ENCODE assay signal across 2 cellular contexts in the genomic region with DNA sequence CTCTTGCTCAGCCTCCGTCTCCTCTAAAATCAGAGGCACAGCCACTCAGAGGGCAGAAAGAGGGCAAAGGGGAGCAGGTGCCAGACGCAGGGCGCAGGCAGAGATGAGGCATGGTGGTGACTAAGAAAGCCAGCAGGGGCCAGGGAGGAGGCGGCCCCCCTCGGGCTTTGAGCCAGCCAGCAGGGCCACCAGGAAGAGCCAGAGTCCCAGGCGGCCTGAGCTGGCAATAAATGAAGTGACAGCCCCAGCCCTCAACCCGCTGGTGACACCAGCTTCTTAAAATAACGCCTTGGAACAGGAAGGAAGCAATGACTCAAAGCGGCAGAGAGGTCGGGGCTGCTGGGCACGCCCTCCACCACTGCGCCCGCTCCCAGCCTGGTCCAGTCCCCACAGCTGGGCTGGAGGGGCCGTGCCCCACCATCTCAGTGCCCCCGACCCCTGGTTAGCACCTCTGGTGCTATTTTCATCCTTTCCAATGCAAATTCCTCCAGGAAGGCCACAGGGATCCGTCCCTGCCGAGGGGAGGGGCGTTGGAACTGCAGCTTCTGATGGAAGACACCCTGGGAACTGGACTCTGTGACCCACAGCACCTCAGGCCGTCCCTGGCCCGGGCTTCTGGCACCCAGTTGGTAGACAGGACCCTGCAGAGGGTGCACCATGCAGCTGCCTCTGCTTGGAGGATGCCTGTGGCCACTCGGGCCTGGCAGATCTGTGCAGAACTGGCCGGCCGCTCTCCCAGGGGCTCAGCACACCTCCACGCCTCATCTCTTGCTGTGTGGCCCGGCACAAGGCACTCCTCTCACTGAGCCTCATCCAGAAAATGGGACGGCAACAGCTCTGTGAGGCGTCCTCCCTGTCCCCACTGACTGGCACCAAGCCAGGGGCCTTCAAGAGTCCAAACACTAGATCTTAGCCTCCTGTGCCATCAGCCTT.
TF ChIP-seq lines count a peak whose summit lies in the region.

No MANE protein-coding gene starts in this region.

TF ChIP-seq in A549, 52 proteins besides CTCF, POLR2A, EP300 and RAD21 (continued from another document):
- TF ChIP-seq, protein P1, sequence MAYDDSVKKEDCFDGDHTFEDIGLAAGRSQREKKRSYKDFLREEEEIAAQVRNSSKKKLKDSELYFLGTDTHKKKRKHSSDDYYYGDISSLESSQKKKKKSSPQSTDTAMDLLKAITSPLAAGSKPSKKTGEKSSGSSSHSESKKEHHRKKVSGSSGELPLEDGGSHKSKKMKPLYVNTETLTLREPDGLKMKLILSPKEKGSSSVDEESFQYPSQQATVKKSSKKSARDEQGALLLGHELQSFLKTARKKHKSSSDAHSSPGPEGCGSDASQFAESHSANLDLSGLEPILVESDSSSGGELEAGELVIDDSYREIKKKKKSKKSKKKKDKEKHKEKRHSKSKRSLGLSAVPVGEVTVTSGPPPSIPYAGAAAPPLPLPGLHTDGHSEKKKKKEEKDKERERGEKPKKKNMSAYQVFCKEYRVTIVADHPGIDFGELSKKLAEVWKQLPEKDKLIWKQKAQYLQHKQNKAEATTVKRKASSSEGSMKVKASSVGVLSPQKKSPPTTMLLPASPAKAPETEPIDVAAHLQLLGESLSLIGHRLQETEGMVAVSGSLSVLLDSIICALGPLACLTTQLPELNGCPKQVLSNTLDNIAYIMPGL (CRISPR knock-in tag; IDR thresholded peaks at IDR 0.05; ENCODE audit: borderline replicate concordance), result no peak
- TF ChIP-seq CBX8 (IDR thresholded peaks at IDR 0.05), result no peak
- no peak for TF ChIP-seq HOXA7 (CRISPR knock-in tag; IDR thresholded peaks at IDR 0.05)
- TF ChIP-seq KDM5A (IDR thresholded peaks at IDR 0.05), result no peak
- TF ChIP-seq JUN (IDR thresholded peaks at IDR 0.05), result peak in 1 of 2 experiments; percentile 36; a peak in 1 of 5 replicates
- TF ChIP-seq HEYL (CRISPR knock-in tag; IDR thresholded peaks at IDR 0.05), result no peak
- TF ChIP-seq MAFK (IDR thresholded peaks at IDR 0.05; ENCODE audit: partially characterized antibody), result peak; percentile 60
- TF ChIP-seq, protein P2, sequence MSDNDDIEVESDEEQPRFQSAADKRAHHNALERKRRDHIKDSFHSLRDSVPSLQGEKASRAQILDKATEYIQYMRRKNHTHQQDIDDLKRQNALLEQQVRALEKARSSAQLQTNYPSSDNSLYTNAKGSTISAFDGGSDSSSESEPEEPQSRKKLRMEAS (IDR thresholded peaks at IDR 0.05), result peak; percentile 49; the same call in 1 of the 2 replicates
- no peak for TF ChIP-seq CBX2 (IDR thresholded peaks at IDR 0.05; ENCODE audit: borderline replicate concordance, low read depth)
- peak; percentile 44; the same call in 1 of the 2 replicates for TF ChIP-seq JUNB (IDR thresholded peaks at IDR 0.05)
- TF ChIP-seq FOSL2 (IDR thresholded peaks at IDR 0.05), result peak; percentile 26; the same call in 1 of the 2 replicates
- TF ChIP-seq FOSL2 (CRISPR knock-in tag; IDR thresholded peaks at IDR 0.05), result peak; percentile 71
- no peak for TF ChIP-seq REST (IDR thresholded peaks at IDR 0.05)
- no peak for TF ChIP-seq TFCP2L1 (CRISPR knock-in tag; IDR thresholded peaks at IDR 0.05)
- no peak for TF ChIP-seq NFE2L2 (conservative IDR thresholded peaks at IDR 0.05; ENCODE audit: low read length)
- no peak for TF ChIP-seq ESRRA (IDR thresholded peaks at IDR 0.05; ENCODE audit: borderline replicate concordance, low read length)
- peak; percentile 37; the same call in 1 of the 2 replicates for TF ChIP-seq GATA3 (IDR thresholded peaks at IDR 0.05; ENCODE audit: borderline replicate concordance)
- TF ChIP-seq HOXB5 (CRISPR knock-in tag; IDR thresholded peaks at IDR 0.05), result no peak
- no peak for TF ChIP-seq ELK1 (IDR thresholded peaks at IDR 0.05; ENCODE audit: low read depth, low read length)

TF ChIP-seq in SK-N-SH, 30 proteins besides CTCF, POLR2A, EP300 and RAD21 (continued from another document):
- TF ChIP-seq REST (IDR thresholded peaks at IDR 0.05; ENCODE audit: low read depth, low read length) (0 out of 2 replicates have a peak, but pooled peaks have one; percentile 23), SMC3 (IDR thresholded peaks at IDR 0.05; ENCODE audit: low read depth, low read length) (no peak), POLR2AphosphoS5 (IDR thresholded peaks at IDR 0.05; ENCODE audit: low read depth, low read length) (no peak), CHD2 (IDR thresholded peaks at IDR 0.05; ENCODE audit: low read length, partially characterized antibody) (no peak), RXRA (IDR thresholded peaks at IDR 0.05; ENCODE audit: borderline replicate concordance, low read depth) (peak; percentile 91; the same call in 1 of the 2 replicates), MEF2A (IDR thresholded peaks at IDR 0.05; ENCODE audit: borderline replicate concordance, low read depth) (peak; percentile 91), GATA2 (CRISPR knock-in tag; IDR thresholded peaks at IDR 0.05) (no peak), RCOR1 (IDR thresholded peaks at IDR 0.05; ENCODE audit: low read length) (no peak), ELF1 (IDR thresholded peaks at IDR 0.05) (no peak; the same call in 1 of the 2 replicates), IRF3 (IDR thresholded peaks at IDR 0.05; ENCODE audit: low read depth, low read length) (no peak), SIN3A (IDR thresholded peaks at IDR 0.05; ENCODE audit: borderline replicate concordance, low read depth, low read length) (no peak), TAF1 (IDR thresholded peaks at IDR 0.05; ENCODE audit: borderline replicate concordance, low read depth, low read length) (no peak), TCF12 (IDR thresholded peaks at IDR 0.05) (peak; percentile 86), MXI1 (IDR thresholded peaks at IDR 0.05; ENCODE audit: low read depth, low read length) (no peak), NFIC (IDR thresholded peaks at IDR 0.05; ENCODE audit: borderline replicate concordance) (peak; percentile 92), FOSL2 (IDR thresholded peaks at IDR 0.05; ENCODE audit: borderline replicate concordance, low read depth) (peak; percentile 68), RFX5 (IDR thresholded peaks at IDR 0.05; ENCODE audit: low read length) (no peak), TEAD4 (IDR thresholded peaks at IDR 0.05; ENCODE audit: borderline replicate concordance, insufficient read depth) (no peak), USF2 (IDR thresholded peaks at IDR 0.05; ENCODE audit: borderline replicate concordance, low read depth, low read length) (no peak), YY1 (IDR thresholded peaks at IDR 0.05; ENCODE audit: low read depth) (no peak)
- TF ChIP-seq, protein P2 (IDR thresholded peaks at IDR 0.05; ENCODE audit: low read depth), result peak; percentile 63
